21 cellular contexts compared by ENCODE assay signal in genomic region chr5:33937017-33937699, GRCh38. TPM values are rescaled to one million over a fixed set of nuclear protein-coding genes. Genes with fewer than 3 reads are reported as not detected.
DNase-seq lines count a peak whose midpoint lies in the region; FAIRE-seq and TF ChIP-seq lines count a peak whose summit lies in the region.
"Had no signal": no experiment of that assay in that cellular context is flagged by ENCODE, and none has a peak within 500 bp of the region (broad histone marks: within the 10 kb centered on the region; RNA-seq: fewer than 3 reads in every experiment).

No MANE protein-coding gene starts in this region.

- no peak overlapping the region for H2BK120ac ChIP-seq in H9 (ENCODE audit: low read depth, low read length, poor library complexity, severe bottlenecking)
- no peak overlapping the region for H2BK120ac ChIP-seq in H1 (replicated peaks; ENCODE audit: low read depth, low read length)
- H2BK120ac ChIP-seq in neuronal stem cell (ENCODE audit: low read depth, low read length) = no peak overlapping the region

- peaks cover 38% of the 10 kb centered on the region for H3K27me3 Mint-ChIP-seq in H9 (ENCODE audit: low read depth)

- no peak overlapping the region for H4K91ac ChIP-seq in H9 (ENCODE audit: insufficient read length, low read depth, low read length)
- H4K91ac ChIP-seq in H1 (replicated peaks; ENCODE audit: insufficient read length, low read length) = no peak overlapping the region
- H4K91ac ChIP-seq in neuronal stem cell (ENCODE audit: low read depth, low read length, poor library complexity) = no peak overlapping the region

- H3K18ac ChIP-seq in H9 (ENCODE audit: insufficient read length, low read depth, low read length) = no peak overlapping the region
- H3K18ac ChIP-seq in H1 (ENCODE audit: extremely low read depth, low read length) = no peak overlapping the region
- no peak overlapping the region for H3K18ac ChIP-seq in neuronal stem cell (ENCODE audit: low read length)

- H3K27me3 ChIP-seq in ACC112 (ENCODE audit: insufficient read depth, low read length) (peaks cover 61% of the 10 kb centered on the region), H9 (ENCODE audit: insufficient read depth, low read length) (peaks cover 11% of the 10 kb centered on the region; the same call in 1 of the 2 replicates), H1 (replicated peaks in 1 of 4; ENCODE audit: control insufficient read depth in 3 of 4, extremely low read depth in 1 of 4, insufficient read depth in 3 of 4, low read length in 3 of 4) (peaks cover 0 to 17% (median 13%) of the 10 kb centered on the region in 4 experiments; a peak in 5 of 7 replicates), neuronal stem cell (ENCODE audit: control insufficient read depth in 3 of 3, insufficient read depth in 3 of 3, low read depth in 1 of 3, low read length in 3 of 3) (peaks cover 0 to 14% (median 14%) of the 10 kb centered on the region in 3 experiments)

- TF ChIP-seq EP300 in H1 (IDR thresholded peaks at IDR 0.05; ENCODE audit: borderline replicate concordance in 1 of 2, low read depth in 2 of 2, low read length in 2 of 2) = no peak

- peaks cover 18 to 25% of the 10 kb centered on the region in 2 experiments for H3K4me1 Mint-ChIP-seq in H9

- no peak for TF ChIP-seq CTCF in H9 (conservative IDR thresholded peaks at IDR 0.05)
- TF ChIP-seq CTCF in H1 (IDR thresholded peaks at IDR 0.05; ENCODE audit: control extremely low read depth in 1 of 3, insufficient read depth in 1 of 3, low read depth in 1 of 3, low read length in 3 of 3) = no peak

- H3K9ac ChIP-seq in H9 (ENCODE audit: extremely low read depth, insufficient read length, low read length) (no peak overlapping the region), H1 (replicated peaks in 1 of 4; ENCODE audit: extremely low read depth in 1 of 4, low read depth in 3 of 4, low read length in 3 of 4) (no peak overlapping the region), neuronal stem cell (ENCODE audit: low read depth, low read length, poor library complexity) (peak overlapping the region; percentile 3)

- peak overlapping the region; percentile 77 for H3K4me3 ChIP-seq in ACC112 (ENCODE audit: low read depth, low read length)
- H3K4me3 ChIP-seq in H1 (ENCODE audit: extremely low read depth in 1 of 4, insufficient read depth in 2 of 4, low read depth in 3 of 4, low read length in 4 of 4) = peak overlapping the region in 1 of 4 experiments; percentile 67; a peak in 1 of 8 replicates
- H3K4me3 ChIP-seq in neuronal stem cell (ENCODE audit: low read length in 2 of 2) = no peak overlapping the region
- H3K4me3 ChIP-seq: thyroid gland had no signal

- no peak overlapping the region for H3K27ac ChIP-seq in ACC112 (ENCODE audit: low read depth, low read length)
- no peak overlapping the region for H3K27ac ChIP-seq in H9 (ENCODE audit: insufficient read length, low read depth, low read length)
- no peak overlapping the region for H3K27ac ChIP-seq in H1 (ENCODE audit: low read depth, low read length)
- no peak overlapping the region for H3K27ac ChIP-seq in neuronal stem cell (replicated peaks; ENCODE audit: low read length)
- H3K27ac ChIP-seq: thyroid gland, VCaP had no signal

- H2AK5ac ChIP-seq in H9 (ENCODE audit: insufficient read length, low read length) = no peak overlapping the region
- H2AK5ac ChIP-seq in H1 (ENCODE audit: low read depth, low read length) = no peak overlapping the region
- H2AK5ac ChIP-seq in neuronal stem cell (ENCODE audit: low read depth, low read length) = no peak overlapping the region

- DNase-seq in H9 (no peak), H1 (ENCODE audit: low read depth in 1 of 2, low spot score in 2 of 2) (no peak), neuronal stem cell (ENCODE audit: low spot score) (no peak), middle frontal gyrus (ENCODE audit: extremely low spot score, low spot score) (no peak), islet precursor cell (no peak), iPS-NIHi11 (ENCODE audit: low spot score) (no peak), A172 (ENCODE audit: low spot score) (no peak)
- DNase-seq: activated CD8-positive, alpha-beta memory T cell treated with anti-CD3 and anti-CD28 coated beads for 24 hours; activated gamma-delta T cell; BE2C; effector memory CD4-positive, alpha-beta T cell; GF-D8; NCI-H1694; stimulated activated CD4-positive, alpha-beta T cell treated with anti-CD3 and anti-CD28 coated beads, Interleukin-1b, Interleukin-23, amount 100 ng/mL, for 48 hours; T-cell; thyroid gland had no signal

- no peak for FAIRE-seq in H1 (lab: Jason Lieb, UNC)
- FAIRE-seq: D721Med had no signal

- H4K8ac ChIP-seq in H9 (replicated peaks; ENCODE audit: insufficient read length, low read depth, low read length) = no peak overlapping the region
- no peak overlapping the region; the same call in 1 of the 2 replicates for H4K8ac ChIP-seq in H1 (ENCODE audit: extremely low read depth, insufficient read depth, low read length)
- H4K8ac ChIP-seq in neuronal stem cell (ENCODE audit: low read depth, low read length) = no peak overlapping the region

- no peak overlapping the region for H3K4ac ChIP-seq in H9 (ENCODE audit: low read depth, low read length)
- H3K4ac ChIP-seq in H1 (replicated peaks; ENCODE audit: insufficient read length, low read depth, low read length) = no peak overlapping the region
- H3K4ac ChIP-seq in neuronal stem cell (ENCODE audit: low read length) = no peak overlapping the region

- H2BK5ac ChIP-seq in H9 (ENCODE audit: insufficient read length, low read length) (no peak overlapping the region), H1 (ENCODE audit: low read depth, low read length) (no peak overlapping the region), neuronal stem cell (ENCODE audit: low read length) (no peak overlapping the region)

- H2BK20ac ChIP-seq in H9 (ENCODE audit: low read depth, low read length, poor library complexity, severe bottlenecking) = no peak overlapping the region
- no peak overlapping the region for H2BK20ac ChIP-seq in H1 (ENCODE audit: low read length)

- H3K36me3 ChIP-seq in ACC112 (ENCODE audit: insufficient read depth, low read length) = no peaks in the 10 kb centered on the region
- no peaks in the 10 kb centered on the region for H3K36me3 ChIP-seq in H1 (ENCODE audit: control insufficient read depth in 2 of 4, insufficient read depth in 4 of 4, low read length in 3 of 4)
- H3K36me3 ChIP-seq in neuronal stem cell (replicated peaks in 1 of 2; ENCODE audit: control insufficient read depth in 2 of 2, insufficient read depth in 2 of 2, low read length in 2 of 2) = no peaks in the 10 kb centered on the region
- H3K36me3 ChIP-seq: BE2C, thyroid gland had no signal

- H3T11ph ChIP-seq in H9 (ENCODE audit: low read length) = no peak overlapping the region

- no peak overlapping the region for H4K5ac ChIP-seq in H9 (ENCODE audit: insufficient read length, low read depth, low read length)
- no peak overlapping the region for H4K5ac ChIP-seq in H1 (ENCODE audit: insufficient read length, low read depth, low read length)

- no peak overlapping the region for H2AFZ ChIP-seq in ACC112 (ENCODE audit: low read length, unreplicated experiment)
- no peak overlapping the region for H2AFZ ChIP-seq in H9 (ENCODE audit: low read length)
- H2AFZ ChIP-seq in H1 (ENCODE audit: low read length) = no peak overlapping the region
- H2AFZ ChIP-seq in neuronal stem cell (ENCODE audit: low read length) = no peak overlapping the region

- H3K56ac ChIP-seq in H9 (ENCODE audit: insufficient read length, low read depth, low read length) = no peak overlapping the region
- H3K56ac ChIP-seq in H1 (replicated peaks; ENCODE audit: insufficient read length, low read depth, low read length) = no peak overlapping the region

- H3K9me3 Mint-ChIP-seq in H9 = no peaks in the 10 kb centered on the region
- H3K9me3 Mint-ChIP-seq: T-cell had no signal

- no peaks in the 10 kb centered on the region for H3K36me3 Mint-ChIP-seq in H9 (ENCODE audit: insufficient read depth in 1 of 3, low read depth in 3 of 3)
- H3K36me3 Mint-ChIP-seq: T-cell had no signal

- TF ChIP-seq RAD21 in H1 (IDR thresholded peaks at IDR 0.05 in 1 of 2, conservative IDR thresholded peaks at IDR 0.05 in 1 of 2; ENCODE audit: low read depth in 2 of 2, low read length in 2 of 2) = no peak

- no peak overlapping the region for H3K27ac Mint-ChIP-seq in H9
- H3K27ac Mint-ChIP-seq: T-cell had no signal

- H3K14ac ChIP-seq in H9 (ENCODE audit: insufficient read depth, low read length) (no peak overlapping the region), H1 (ENCODE audit: insufficient read length) (no peak overlapping the region), neuronal stem cell (ENCODE audit: low read length) (peak overlapping the region; percentile 60)

- no peaks in the 10 kb centered on the region for H3K79me2 ChIP-seq in ACC112 (ENCODE audit: control insufficient read depth, insufficient read depth, low read length, unreplicated experiment)
- H3K79me2 ChIP-seq in H9 (ENCODE audit: insufficient read depth, low read length) = no peaks in the 10 kb centered on the region
- no peaks in the 10 kb centered on the region for H3K79me2 ChIP-seq in H1 (ENCODE audit: control insufficient read depth in 1 of 2, insufficient read depth in 2 of 2, low read length in 2 of 2)

- no peak overlapping the region for H2BK15ac ChIP-seq in H9 (ENCODE audit: low read depth, low read length)
- H2BK15ac ChIP-seq in H1 (ENCODE audit: low read length) = no peak overlapping the region
- no peak overlapping the region for H2BK15ac ChIP-seq in neuronal stem cell (ENCODE audit: low read length)

- H3K79me1 ChIP-seq in H9 (ENCODE audit: insufficient read depth, low read depth, low read length, poor library complexity, severe bottlenecking) (no peaks in the 10 kb centered on the region), H1 (ENCODE audit: low read depth, low read length) (no peaks in the 10 kb centered on the region), neuronal stem cell (ENCODE audit: low read depth, low read length) (no peaks in the 10 kb centered on the region)

- no CpG with 5 or more reads among the region's 53 CpGs for WGBS in H9 (ENCODE audit: extremely low coverage, insufficient read length, low lambda C conversion rate)
- 93% methylated on average over 50 of the region's 53 CpGs; no CpG with 5 or more reads in 1 of the 2 experiments for WGBS in H1 (ENCODE audit: extremely low coverage in 1 of 2, insufficient coverage in 1 of 2, insufficient read length in 1 of 2, insufficient replicate concordance in 2 of 2, low coverage in 1 of 2, low lambda C conversion rate in 2 of 2, missing lambda C conversion rate in 1 of 2), 2 experiments
- no CpG with 5 or more reads among the region's 53 CpGs for WGBS in neuronal stem cell (ENCODE audit: extremely low coverage in 2 of 2, insufficient read length in 2 of 2, insufficient replicate concordance in 1 of 2), 2 donors

- H3K23ac ChIP-seq in H9 (ENCODE audit: insufficient read length, low read depth, low read length) (no peak overlapping the region), H1 (ENCODE audit: insufficient read length) (no peak overlapping the region), neuronal stem cell (ENCODE audit: low read depth, low read length, poor library complexity) (peak overlapping the region; percentile 86)

- peaks cover 10% of the 10 kb centered on the region for H3K23me2 ChIP-seq in H9 (ENCODE audit: insufficient read length, low read depth, low read length, poor library complexity, severe bottlenecking)
- peaks cover 7% of the 10 kb centered on the region for H3K23me2 ChIP-seq in H1 (ENCODE audit: low read depth, low read length)

- H3K4me1 ChIP-seq in ACC112 (ENCODE audit: control insufficient read depth, insufficient read depth, low read length, unreplicated experiment) (peaks cover 14% of the 10 kb centered on the region), H9 (ENCODE audit: insufficient read depth, low read length) (no peaks in the 10 kb centered on the region), H1 (replicated peaks in 1 of 4; ENCODE audit: control insufficient read depth in 3 of 4, insufficient read depth in 4 of 4, low read length in 3 of 4) (peaks cover 0 to 4% (median 3%) of the 10 kb centered on the region in 4 experiments; a peak in 3 of 7 replicates), neuronal stem cell (ENCODE audit: control insufficient read depth in 2 of 2, insufficient read depth in 1 of 2, low read depth in 1 of 2, low read length in 2 of 2) (peaks cover 3 to 6% of the 10 kb centered on the region in 2 donors)
- H3K4me1 ChIP-seq: BE2C had no signal

- H2BK12ac ChIP-seq in H9 (ENCODE audit: insufficient read length, low read depth, low read length) (no peak overlapping the region), H1 (ENCODE audit: low read depth, low read length) (no peak overlapping the region), neuronal stem cell (ENCODE audit: low read length) (no peak overlapping the region)

- CTCF ChIA-PET in H1 (lab: Charles Lee; ENCODE audit: partially characterized antibody) = interaction anchor here (0.7 to 4.6 kb wide), 13 partner anchors 8 to 501 kb away, joined by 3 to 44 read pairs (median 4); partner anchors contain the start of gene ADAMTS12

- peak overlapping the region; percentile 47 to 82; a peak in 3 of 5 replicates for H3K4me3 Mint-ChIP-seq in H9
- H3K4me3 Mint-ChIP-seq: T-cell had no signal

- H3K4me2 ChIP-seq in H9 (ENCODE audit: insufficient read depth, insufficient read length, low read length) (no peak overlapping the region), H1 (ENCODE audit: insufficient read depth in 1 of 2, low read depth in 2 of 2, low read length in 2 of 2) (peak overlapping the region; percentile 82 to 98; a peak in 2 of 4 replicates), neuronal stem cell (ENCODE audit: insufficient read depth, low read length, poor library complexity, severe bottlenecking) (no peak overlapping the region)

- POLR2A ChIA-PET in H1 (lab: Charles Lee; ENCODE audit: partially characterized antibody) = no interaction called here

- TF ChIP-seq POLR2A in H1 (IDR thresholded peaks at IDR 0.05; ENCODE audit: control extremely low read depth in 1 of 2, low read depth in 2 of 2, low read length in 2 of 2) = no peak

- H3K9me3 ChIP-seq in H9 (ENCODE audit: control insufficient read depth, low read depth, low read length) (no peaks in the 10 kb centered on the region), H1 (ENCODE audit: insufficient read depth in 2 of 2, low read depth in 1 of 2, low read length in 1 of 2) (no peaks in the 10 kb centered on the region), neuronal stem cell (replicated peaks in 1 of 2; ENCODE audit: control insufficient read depth in 2 of 2, insufficient read depth in 1 of 2, low read depth in 1 of 2, low read length in 2 of 2) (no peaks in the 10 kb centered on the region)
- H3K9me3 ChIP-seq: BE2C, thyroid gland had no signal

- no peaks in the 10 kb centered on the region for H4K20me1 ChIP-seq in H9 (ENCODE audit: control insufficient read depth, insufficient read depth, insufficient read length)
- H4K20me1 ChIP-seq in H1 (replicated peaks in 1 of 2; ENCODE audit: control insufficient read depth in 1 of 2, insufficient read depth in 2 of 2, low read length in 2 of 2) = no peaks in the 10 kb centered on the region

RNA-seq across cellular contexts. Expression of gene RXFP3, which starts 1.0 kb away (rescaled TPM):
- total RNA-seq in H9 (2021) = not detected in 2 replicates
- total RNA-seq in H1 (2021; fragmentation: NEBNext Ultra II Directional; extraction: Animal tissue kit (Norgen Biotek cat#: 25700)) = 0.15 TPM in 1 of 2 replicates, not detected in the other
- 0.13 TPM in 1 of 2 replicates, not detected in the other for polyA plus RNA-seq in H1 (2011; rRNA removed)
- 0.08 TPM for polyA plus RNA-seq in H1 (2011; cell fraction: cytosol; rRNA removed)
- polyA plus RNA-seq in H1 (2011; cell fraction: nucleus; rRNA removed) = 0.07 TPM
- 0.09 to 0.12 TPM (median 0.12 TPM) in 3 of 4 replicates, not detected in the other for polyA plus RNA-seq in H1 (2012, experiment 1 of 2)
- polyA plus RNA-seq in H1 (2012, experiment 2 of 2) = not detected
- not detected for polyA plus RNA-seq in H1 (2013, experiment 1 of 2)
- 0.04 TPM for polyA plus RNA-seq in H1 (2013, experiment 2 of 2)
- 0.29 TPM in 1 of 2 replicates, not detected in the other for polyA minus RNA-seq in H1 (2011; rRNA and poly(A)+ RNA removed)
- not detected for polyA minus RNA-seq in H1 (2011; cell fraction: cytosol; rRNA and poly(A)+ RNA removed)
- not detected for polyA minus RNA-seq in H1 (2011; cell fraction: nucleus; rRNA and poly(A)+ RNA removed)
- polyA plus RNA-seq in neuronal stem cell (2013, experiment 1 of 2) = not detected
- not detected for polyA plus RNA-seq in neuronal stem cell (2013, experiment 2 of 2)
- not detected in 2 replicates for total RNA-seq in A172 (2014; rRNA removed; shearing (Covaris generic))
- total RNA-seq: glomerular endothelial cell, LHCN-M2, T-cell, thyroid gland had no signal

RNA-seq across cellular contexts. Expression of gene ADAMTS12, which starts 45.4 kb away (rescaled TPM):
- total RNA-seq in H9 (2021) = 5.2 and 6.2 TPM in 2 replicates
- 12.3 and 12.8 TPM in 2 replicates for total RNA-seq in H1 (2021; fragmentation: NEBNext Ultra II Directional; extraction: Animal tissue kit (Norgen Biotek cat#: 25700))
- polyA plus RNA-seq in H1 (2011; rRNA removed) = 4.9 and 6.4 TPM in 2 replicates
- polyA plus RNA-seq in H1 (2011; cell fraction: cytosol; rRNA removed) = 5.4 TPM
- polyA plus RNA-seq in H1 (2011; cell fraction: nucleus; rRNA removed) = 9.9 TPM
- polyA plus RNA-seq in H1 (2012, experiment 1 of 2) = 4.9 to 6.5 TPM (median 5.8 TPM) in 4 replicates
- polyA plus RNA-seq in H1 (2012, experiment 2 of 2) = 2.8 TPM
- polyA plus RNA-seq in H1 (2013, experiment 1 of 2) = 8.3 TPM
- polyA plus RNA-seq in H1 (2013, experiment 2 of 2) = 8.3 TPM
- polyA minus RNA-seq in H1 (2011; rRNA and poly(A)+ RNA removed) = 38.0 and 39.6 TPM in 2 replicates
- 6.9 TPM for polyA minus RNA-seq in H1 (2011; cell fraction: cytosol; rRNA and poly(A)+ RNA removed)
- polyA minus RNA-seq in H1 (2011; cell fraction: nucleus; rRNA and poly(A)+ RNA removed) = 54.7 TPM
- polyA plus RNA-seq in neuronal stem cell (2013, experiment 1 of 2) = 11.1 TPM
- 10.7 TPM for polyA plus RNA-seq in neuronal stem cell (2013, experiment 2 of 2)
- 13.4 and 14.4 TPM in 2 replicates for total RNA-seq in A172 (2014; rRNA removed; shearing (Covaris generic))

RNA-seq across cellular contexts. Expression of gene SLC45A2, which starts 47.3 kb away (rescaled TPM):
- not detected in 2 replicates for total RNA-seq in H9 (2021)
- total RNA-seq in H1 (2021; fragmentation: NEBNext Ultra II Directional; extraction: Animal tissue kit (Norgen Biotek cat#: 25700)) = not detected in 2 replicates
- 0.09 TPM in 1 of 2 replicates, not detected in the other for polyA plus RNA-seq in H1 (2011; rRNA removed)
- polyA plus RNA-seq in H1 (2011; cell fraction: cytosol; rRNA removed) = 0.08 TPM
- 0.11 TPM for polyA plus RNA-seq in H1 (2011; cell fraction: nucleus; rRNA removed)
- not detected in 4 replicates for polyA plus RNA-seq in H1 (2012, experiment 1 of 2)
- not detected for polyA plus RNA-seq in H1 (2012, experiment 2 of 2)
- polyA plus RNA-seq in H1 (2013, experiment 1 of 2) = not detected
- polyA plus RNA-seq in H1 (2013, experiment 2 of 2) = 0.09 TPM
- 0.54 TPM in 1 of 2 replicates, not detected in the other for polyA minus RNA-seq in H1 (2011; rRNA and poly(A)+ RNA removed)
- not detected for polyA minus RNA-seq in H1 (2011; cell fraction: cytosol; rRNA and poly(A)+ RNA removed)
- polyA minus RNA-seq in H1 (2011; cell fraction: nucleus; rRNA and poly(A)+ RNA removed) = 1.6 TPM
- polyA plus RNA-seq in neuronal stem cell (2013, experiment 1 of 2) = 0.01 TPM
- polyA plus RNA-seq in neuronal stem cell (2013, experiment 2 of 2) = not detected
- total RNA-seq in A172 (2014; rRNA removed; shearing (Covaris generic)) = not detected in 2 replicates
- total RNA-seq: glomerular endothelial cell, LHCN-M2, thyroid gland had no signal

Comparison
In these comparisons a context has a peak if more than half of its experiments do, and no peak if none do; other contexts are left out.
1. H3K4me2 ChIP-seq: peak in H1 (2 of 2); none in H9 (single experiment) and neuronal stem cell (single experiment).